In the genomic region with DNA sequence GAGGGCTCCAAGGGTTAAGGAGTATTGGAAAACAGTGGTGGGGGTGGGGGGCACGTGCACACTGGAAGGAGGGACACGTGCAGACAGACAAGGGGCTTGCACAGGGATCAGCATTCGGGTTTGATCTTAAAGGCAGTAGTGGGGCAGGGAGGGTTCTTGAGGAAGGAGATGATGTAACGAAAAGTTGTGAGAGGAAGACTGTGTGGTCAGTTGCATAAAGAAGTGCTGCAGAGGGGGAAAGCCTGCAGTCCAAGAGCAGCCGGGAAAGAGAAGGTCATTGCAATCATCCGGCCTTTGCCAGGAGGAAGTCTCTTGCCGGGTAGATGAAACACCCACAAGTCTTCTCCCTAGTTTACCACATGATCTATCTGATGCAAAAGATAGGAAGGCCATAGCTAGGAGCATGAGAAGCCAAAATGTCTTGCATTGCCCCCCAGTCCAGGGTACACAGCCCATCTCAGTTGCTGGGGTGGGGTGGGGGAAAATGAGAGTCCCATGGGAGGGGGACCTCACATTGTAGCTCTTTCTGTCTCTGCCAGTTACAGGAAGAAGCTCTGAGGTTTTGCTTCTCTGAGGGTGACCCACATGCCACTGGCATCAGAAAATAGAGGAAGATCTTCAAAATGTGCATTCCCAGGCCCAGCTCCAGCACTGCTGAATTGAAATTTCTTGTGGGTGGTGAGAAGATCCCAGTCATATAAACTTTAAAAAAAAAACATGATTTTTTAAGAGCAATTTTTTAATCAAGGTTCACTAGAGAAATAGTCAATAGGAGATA, we compare ENCODE assay signal across 10 cellular contexts.
A peak's percentile ranks its signal among the peaks of the same experiment; 100 is the strongest.
DNase-seq lines count a peak whose midpoint lies in the region; ATAC-seq and TF ChIP-seq lines count a peak whose summit lies in the region.
"Had no signal": no experiment of that assay in that cellular context is flagged by ENCODE, and none has a peak within 500 bp of the region (broad histone marks: within the 10 kb centered on the region; RNA-seq: fewer than 3 reads in every experiment).

No MANE protein-coding gene starts in this region.

- no peak overlapping the region for H3K4me3 ChIP-seq in upper lobe of right lung
- no peak overlapping the region for H3K4me3 ChIP-seq in H7 (ENCODE audit: insufficient read depth, low read depth, low read length)

- no peaks in the 10 kb centered on the region for H3K36me3 Mint-ChIP-seq in activated naive CD4-positive, alpha-beta T cell treated with anti-CD3 and anti-CD28 coated beads, Interleukin-2, amount 10 ng/mL, durations not matched to agents 7 days and 5 days
- H3K36me3 Mint-ChIP-seq in activated naive CD4-positive, alpha-beta T cell treated with anti-CD3 and anti-CD28 coated beads for 36 hours (ENCODE audit: low read depth): no peaks in the 10 kb centered on the region
- H3K36me3 Mint-ChIP-seq in effector memory CD8-positive, alpha-beta T cell (ENCODE audit: insufficient read depth): no peaks in the 10 kb centered on the region
- H3K36me3 Mint-ChIP-seq: activated naive CD8-positive, alpha-beta T cell had no signal

- ATAC-seq in effector memory CD8-positive, alpha-beta T cell (replicated peaks): peak; percentile 42
- peak; percentile 81 for ATAC-seq in upper lobe of right lung
- no peak for ATAC-seq in GM18907 (IDR thresholded peaks at IDR 0.05; ENCODE audit: unreplicated experiment)

- H3K27me3 ChIP-seq in upper lobe of right lung (no peaks in the 10 kb centered on the region), H7 (ENCODE audit: control insufficient read depth, insufficient read depth, low read length) (no peaks in the 10 kb centered on the region)

- H3K36me3 ChIP-seq in upper lobe of right lung (no peaks in the 10 kb centered on the region), H7 (replicated peaks; ENCODE audit: control insufficient read depth, insufficient read depth, low read length) (no peaks in the 10 kb centered on the region)

- H3K27ac ChIP-seq in upper lobe of right lung: peak overlapping the region; percentile 56

- no peak overlapping the region for H3K4me3 Mint-ChIP-seq in activated naive CD4-positive, alpha-beta T cell treated with anti-CD3 and anti-CD28 coated beads, Interleukin-2, amount 10 ng/mL, durations not matched to agents 7 days and 5 days
- no peak overlapping the region for H3K4me3 Mint-ChIP-seq in activated naive CD4-positive, alpha-beta T cell treated with anti-CD3 and anti-CD28 coated beads for 36 hours
- peak overlapping the region in 1 of 2 donors; percentile 61 for H3K4me3 Mint-ChIP-seq in effector memory CD8-positive, alpha-beta T cell
- H3K4me3 Mint-ChIP-seq: activated naive CD8-positive, alpha-beta T cell had no signal

- H3K27me3 Mint-ChIP-seq in activated naive CD4-positive, alpha-beta T cell treated with anti-CD3 and anti-CD28 coated beads, Interleukin-2, amount 10 ng/mL, durations not matched to agents 7 days and 5 days: peaks cover 4% of the 10 kb centered on the region
- H3K27me3 Mint-ChIP-seq in activated naive CD4-positive, alpha-beta T cell treated with anti-CD3 and anti-CD28 coated beads for 36 hours (ENCODE audit: low read depth): no peaks in the 10 kb centered on the region
- no peaks in the 10 kb centered on the region for H3K27me3 Mint-ChIP-seq in effector memory CD8-positive, alpha-beta T cell
- H3K27me3 Mint-ChIP-seq: activated naive CD8-positive, alpha-beta T cell had no signal

- no peak for DNase-seq in activated naive CD4-positive, alpha-beta T cell treated with anti-CD3 and anti-CD28 coated beads, Interleukin-2, amount 10 ng/mL, durations not matched to agents 7 days and 5 days
- no peak for DNase-seq in activated naive CD4-positive, alpha-beta T cell treated with anti-CD3 and anti-CD28 coated beads for 36 hours
- no peak for DNase-seq in effector memory CD8-positive, alpha-beta T cell
- DNase-seq in midbrain (lab: John Stamatoyannopoulos, UW): peak; percentile 33
- DNase-seq in upper lobe of right lung: no peak
- DNase-seq in germinal center (ENCODE audit: low spot score): no peak
- DNase-seq in H7: no peak
- DNase-seq: activated CD4-positive, CD25-positive, alpha-beta regulatory T cell treated with anti-CD3 and anti-CD28 coated beads, Interleukin-2, amount 50 U/mL, for 72 hours had no signal

- intact Hi-C loops in activated naive CD4-positive, alpha-beta T cell treated with anti-CD3 and anti-CD28 coated beads for 36 hours (cut with micrococcal nuclease): no loop called here
- intact Hi-C loops in upper lobe of right lung (cut with DNase I): no loop called here

- no peaks in the 10 kb centered on the region for H3K9me3 ChIP-seq in upper lobe of right lung

- H3K4me1 ChIP-seq in upper lobe of right lung: peaks cover 29% of the 10 kb centered on the region

- H3K9me3 Mint-ChIP-seq in activated naive CD4-positive, alpha-beta T cell treated with anti-CD3 and anti-CD28 coated beads, Interleukin-2, amount 10 ng/mL, durations not matched to agents 7 days and 5 days: no peaks in the 10 kb centered on the region
- no peaks in the 10 kb centered on the region for H3K9me3 Mint-ChIP-seq in activated naive CD4-positive, alpha-beta T cell treated with anti-CD3 and anti-CD28 coated beads for 36 hours
- H3K9me3 Mint-ChIP-seq in effector memory CD8-positive, alpha-beta T cell: no peaks in the 10 kb centered on the region

- peaks cover 18% of the 10 kb centered on the region for H3K4me1 Mint-ChIP-seq in activated naive CD4-positive, alpha-beta T cell treated with anti-CD3 and anti-CD28 coated beads, Interleukin-2, amount 10 ng/mL, durations not matched to agents 7 days and 5 days
- peaks cover 10% of the 10 kb centered on the region for H3K4me1 Mint-ChIP-seq in activated naive CD4-positive, alpha-beta T cell treated with anti-CD3 and anti-CD28 coated beads for 36 hours (ENCODE audit: low read depth)
- H3K4me1 Mint-ChIP-seq in effector memory CD8-positive, alpha-beta T cell (ENCODE audit: low read depth in 2 of 2): peaks cover 8 to 18% of the 10 kb centered on the region in 2 donors

- CTCF ChIA-PET in activated naive CD4-positive, alpha-beta T cell treated with anti-CD3 and anti-CD28 coated beads, Interleukin-2, amount 10 ng/mL, durations not matched to agents 7 days and 5 days (lab: Charles Lee): interaction anchor here (1.6 kb wide), 1 partner anchor 333 kb away, joined by 3 read pairs; no protein-coding TSS in a partner anchor
- CTCF ChIA-PET in activated naive CD4-positive, alpha-beta T cell treated with anti-CD3 and anti-CD28 coated beads for 36 hours (lab: Charles Lee): interaction anchor here (0.6 to 1.1 kb wide), 2 partner anchors 159 to 726 kb away, joined by 3 to 4 read pairs; no protein-coding TSS in a partner anchor

- TF ChIP-seq CTCF in upper lobe of right lung (IDR thresholded peaks at IDR 0.05): no peak

- peak overlapping the region; percentile 45 for H3K27ac Mint-ChIP-seq in activated naive CD4-positive, alpha-beta T cell treated with anti-CD3 and anti-CD28 coated beads, Interleukin-2, amount 10 ng/mL, durations not matched to agents 7 days and 5 days
- H3K27ac Mint-ChIP-seq in activated naive CD4-positive, alpha-beta T cell treated with anti-CD3 and anti-CD28 coated beads for 36 hours: no peak overlapping the region
- H3K27ac Mint-ChIP-seq in effector memory CD8-positive, alpha-beta T cell: peak overlapping the region in 1 of 2 donors; percentile 80
- H3K27ac Mint-ChIP-seq: activated naive CD8-positive, alpha-beta T cell had no signal
